13 cellular contexts compared by ENCODE assay signal in the genomic region with DNA sequence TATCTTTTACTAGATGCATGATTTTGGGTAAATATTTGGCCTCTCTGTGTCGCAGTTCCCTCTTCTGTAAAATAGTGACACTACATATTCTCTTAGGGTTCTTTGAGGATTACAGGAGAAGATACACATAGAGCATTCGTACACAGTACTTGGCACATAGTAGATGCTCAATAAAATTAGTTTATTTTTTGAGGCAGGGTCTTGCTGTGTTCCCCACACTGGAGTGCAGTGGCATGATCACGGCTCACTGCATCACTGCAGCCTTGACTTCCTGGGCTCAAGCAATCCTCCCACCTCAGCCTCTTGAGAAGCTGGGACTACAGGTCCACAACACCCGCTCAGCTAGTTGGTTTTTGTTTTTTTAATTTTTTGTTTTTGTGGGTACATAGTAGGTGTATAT. TPM values are rescaled to one million over a fixed set of nuclear protein-coding genes. Genes with fewer than 3 reads are reported as not detected.
DNase-seq lines count a peak whose midpoint lies in the region; ATAC-seq and TF ChIP-seq lines count a peak whose summit lies in the region.
"Had no signal": no experiment of that assay in that cellular context is flagged by ENCODE, and none has a peak within 500 bp of the region (broad histone marks: within the 10 kb centered on the region; RNA-seq: fewer than 3 reads in every experiment).

No MANE protein-coding gene starts in this region.

- H3K36me3 ChIP-seq in HUES6 (ENCODE audit: control insufficient read depth, insufficient read depth, low read length) = peaks cover 9% of the 10 kb centered on the region
- H3K36me3 ChIP-seq: thoracic aorta had no signal

- H3K4me3 ChIP-seq in HUES6 (ENCODE audit: low read depth, low read length) = no peak overlapping the region

- DNase-seq in T-helper 2 cell treated with Interferon-gamma antibody and Interleukin-4, amounts not matched to agents 5 μg/mL and 100 μg/mL, for 36 hours (ENCODE audit: low spot score) = no peak
- DNase-seq in T-helper 2 cell (no peak), NCI-H226 (no peak), left colon (no peak), NCI-H128 (lab: John Stamatoyannopoulos, UW; ENCODE audit: unreplicated experiment) (no peak)
- DNase-seq in activated naive CD8-positive, alpha-beta T cell treated with anti-CD3 and anti-CD28 coated beads for 36 hours = no peak
- DNase-seq: activated effector memory CD4-positive, alpha-beta T cell treated with anti-CD3 and anti-CD28 coated beads, Interleukin-2, amount 50 U/mL, for 16 hours; DMS79; KBM-7 had no signal

- no peak for TF ChIP-seq CTCF in nephron (IDR thresholded peaks at IDR 0.05; ENCODE audit: unreplicated experiment in 3 of 3)

- intact Hi-C loops in left colon (cut with DNase I, micrococcal nuclease) = loop anchor here in 1 of 2 donors (10.0 kb wide), 2 partner anchors 197 to 277 kb away; partner anchors contain the start of genes ARPC5L, GOLGA1 and RPL35

- H3K27me3 ChIP-seq in HUES6 (ENCODE audit: control insufficient read depth, insufficient read depth, low read length) = no peaks in the 10 kb centered on the region

- no peaks in the 10 kb centered on the region for H3K4me1 ChIP-seq in HUES6 (ENCODE audit: control insufficient read depth, insufficient read depth, low read length)

- peaks cover 23% of the 10 kb centered on the region for H3K36me3 Mint-ChIP-seq in T-helper 2 cell treated with Interferon-gamma antibody and Interleukin-4, amounts not matched to agents 5 μg/mL and 100 μg/mL, for 36 hours (ENCODE audit: low read depth)
- peaks cover 4% of the 10 kb centered on the region for H3K36me3 Mint-ChIP-seq in activated naive CD8-positive, alpha-beta T cell treated with anti-CD3 and anti-CD28 coated beads for 36 hours
- H3K36me3 Mint-ChIP-seq in nephron (ENCODE audit: low read depth) = peaks cover 6% of the 10 kb centered on the region

- H3K9ac ChIP-seq in HUES6 (ENCODE audit: low read length) = peak overlapping the region; percentile 21

- no peak for ATAC-seq in left colon
- ATAC-seq: sciatic nerve had no signal

- no peak overlapping the region for H3K27ac Mint-ChIP-seq in T-helper 2 cell treated with Interferon-gamma antibody and Interleukin-4, amounts not matched to agents 5 μg/mL and 100 μg/mL, for 36 hours
- no peak overlapping the region for H3K27ac Mint-ChIP-seq in activated naive CD8-positive, alpha-beta T cell treated with anti-CD3 and anti-CD28 coated beads for 36 hours
- no peak overlapping the region for H3K27ac Mint-ChIP-seq in nephron

- H3K4me1 Mint-ChIP-seq in T-helper 2 cell treated with Interferon-gamma antibody and Interleukin-4, amounts not matched to agents 5 μg/mL and 100 μg/mL, for 36 hours (ENCODE audit: low read depth) = peaks cover 26% of the 10 kb centered on the region
- peaks cover 27% of the 10 kb centered on the region for H3K4me1 Mint-ChIP-seq in activated naive CD8-positive, alpha-beta T cell treated with anti-CD3 and anti-CD28 coated beads for 36 hours
- peaks cover 15% of the 10 kb centered on the region for H3K4me1 Mint-ChIP-seq in nephron

- no peaks in the 10 kb centered on the region for H3K9me3 ChIP-seq in HUES6 (ENCODE audit: control insufficient read depth, insufficient read depth, low read depth, low read length)
- H3K9me3 ChIP-seq: thoracic aorta had no signal

- peak overlapping the region; percentile 94 for H3K4me3 Mint-ChIP-seq in T-helper 2 cell treated with Interferon-gamma antibody and Interleukin-4, amounts not matched to agents 5 μg/mL and 100 μg/mL, for 36 hours
- H3K4me3 Mint-ChIP-seq in activated naive CD8-positive, alpha-beta T cell treated with anti-CD3 and anti-CD28 coated beads for 36 hours = peak overlapping the region; percentile 96
- peak overlapping the region; percentile 99 to 100 (median 100) for H3K4me3 Mint-ChIP-seq in nephron

- no peaks in the 10 kb centered on the region for H3K9me3 Mint-ChIP-seq in T-helper 2 cell treated with Interferon-gamma antibody and Interleukin-4, amounts not matched to agents 5 μg/mL and 100 μg/mL, for 36 hours
- H3K9me3 Mint-ChIP-seq in activated naive CD8-positive, alpha-beta T cell treated with anti-CD3 and anti-CD28 coated beads for 36 hours = no peaks in the 10 kb centered on the region
- H3K9me3 Mint-ChIP-seq in nephron = no peaks in the 10 kb centered on the region

- no peaks in the 10 kb centered on the region for H3K27me3 Mint-ChIP-seq in T-helper 2 cell treated with Interferon-gamma antibody and Interleukin-4, amounts not matched to agents 5 μg/mL and 100 μg/mL, for 36 hours (ENCODE audit: low read depth)
- H3K27me3 Mint-ChIP-seq in activated naive CD8-positive, alpha-beta T cell treated with anti-CD3 and anti-CD28 coated beads for 36 hours = no peaks in the 10 kb centered on the region
- no peaks in the 10 kb centered on the region for H3K27me3 Mint-ChIP-seq in nephron (ENCODE audit: low read depth)

- no peak overlapping the region for H3K27ac ChIP-seq in HUES6 (ENCODE audit: low read depth, low read length)
- H3K27ac ChIP-seq: thoracic aorta had no signal

RNA-seq across cellular contexts. Expression of gene SCAI, which starts 1.6 kb away (rescaled TPM):
- 1 to 10 TPM; 7.0 to 7.3 TPM for total RNA-seq in activated naive CD8-positive, alpha-beta T cell treated with anti-CD3 and anti-CD28 coated beads for 36 hours
- total RNA-seq in left colon = 1 to 10 TPM; 7.2 to 7.7 TPM

RNA-seq across cellular contexts. Expression of gene PPP6C, which starts 47.9 kb away (rescaled TPM):
- 10 to 100 TPM; 47.6 to 48.8 TPM for total RNA-seq in activated naive CD8-positive, alpha-beta T cell treated with anti-CD3 and anti-CD28 coated beads for 36 hours
- 10 to 100 TPM; 51.1 to 53.3 TPM for total RNA-seq in left colon

RNA-seq across cellular contexts. Expression of gene RABEPK, which starts 58.6 kb away (rescaled TPM):
- 10 to 100 TPM; 41.1 to 41.6 TPM for total RNA-seq in activated naive CD8-positive, alpha-beta T cell treated with anti-CD3 and anti-CD28 coated beads for 36 hours
- total RNA-seq in left colon = 10 to 100 TPM; 10.3 to 11.0 TPM
